In the genomic region with DNA sequence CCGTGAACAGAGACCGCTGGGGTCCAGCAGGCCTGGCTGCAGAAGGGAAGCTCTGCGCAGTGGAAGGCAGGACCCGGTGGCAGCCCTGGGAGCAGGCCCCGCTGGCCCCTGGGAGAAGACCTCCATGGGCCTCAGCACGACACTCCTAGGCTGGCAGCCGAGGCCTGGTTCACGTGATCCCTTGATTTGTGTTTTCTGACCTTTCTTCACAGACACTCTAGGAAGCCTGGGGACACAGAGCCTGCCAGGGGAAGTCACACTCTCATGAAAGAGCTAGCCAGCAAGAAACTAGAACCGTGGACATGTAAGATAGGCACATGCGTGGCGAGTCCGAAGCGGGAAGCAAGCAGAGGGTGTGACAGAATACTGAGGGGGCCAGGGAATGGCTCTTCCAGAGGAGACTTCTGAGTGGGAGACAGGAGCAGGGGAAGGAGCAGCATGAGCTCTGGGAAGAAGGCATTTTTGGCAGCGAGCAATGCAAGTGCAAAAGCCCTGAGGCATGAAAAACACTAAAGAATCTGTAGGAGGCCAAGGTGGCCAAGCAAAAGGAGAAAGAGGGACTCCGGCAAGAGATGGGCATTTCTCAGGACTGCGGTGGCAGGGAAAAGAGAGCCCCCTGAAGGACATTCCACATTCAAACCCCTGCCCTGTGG, we compare ENCODE assay signal across 17 cellular contexts. TPM values are rescaled to one million over a fixed set of nuclear protein-coding genes. Genes with fewer than 3 reads are reported as not detected.
DNase-seq lines count a peak whose midpoint lies in the region; ATAC-seq and TF ChIP-seq lines count a peak whose summit lies in the region.
"Had no signal": no experiment of that assay in that cellular context is flagged by ENCODE, and none has a peak within 500 bp of the region (broad histone marks: within the 10 kb centered on the region; RNA-seq: fewer than 3 reads in every experiment).

No MANE protein-coding gene starts in this region.

- no peak overlapping the region for H3K4me2 ChIP-seq in parathyroid adenoma (ENCODE audit: low read length)

- H3K9me3 Mint-ChIP-seq in MCF 10A (ENCODE audit: unreplicated experiment): no peaks in the 10 kb centered on the region
- H3K9me3 Mint-ChIP-seq: dendritic cell treated with granulocyte-macrophage colony-stimulating factor and Interleukin-4, amounts not matched to agents 40 ng/mL and 50 ng/mL, for 4 days; T-cell had no signal

- H3K9ac ChIP-seq in parathyroid adenoma: no peak overlapping the region

- H3K27ac ChIP-seq in breast epithelium: peak overlapping the region; percentile 91 to 92
- peak overlapping the region; percentile 24 for H3K27ac ChIP-seq in parathyroid adenoma
- H3K27ac ChIP-seq in uterus: peak overlapping the region; percentile 99

- no peaks in the 10 kb centered on the region for H3K4me1 Mint-ChIP-seq in MCF 10A (ENCODE audit: insufficient read depth, unreplicated experiment)
- H3K4me1 Mint-ChIP-seq: T-cell had no signal

- ATAC-seq in left cardiac atrium (peak; percentile 7 to 19), GM18870 (IDR thresholded peaks at IDR 0.05; ENCODE audit: unreplicated experiment) (no peak)
- ATAC-seq: T-cell had no signal

- DNase-seq in breast epithelium (ENCODE audit: low spot score in 2 of 2): peak in 1 of 2 donors; percentile 21
- no peak for DNase-seq in MCF 10A (ENCODE audit: unreplicated experiment)
- DNase-seq in left cardiac atrium: no peak
- peak; percentile 47 to 55 for DNase-seq in uterus
- no peak for DNase-seq in SIG-M5 (lab: John Stamatoyannopoulos, UW)
- DNase-seq in D341Med (ENCODE audit: low spot score): no peak
- DNase-seq: activated CD4-positive, alpha-beta T cell treated with anti-CD3 and anti-CD28 coated beads, Interleukin-2, amount 50 U/mL, for 48 hours; activated naive CD4-positive, alpha-beta T cell treated with Interleukin-2 at 50 U/mL for 16 hours; glutamatergic neuron; midbrain; NCI-H1417; stimulated activated CD8-positive, alpha-beta memory T cell treated with anti-CD3 and anti-CD28 coated beads, Interleukin-4, amount 100 ng/mL, for 48 hours; T-cell had no signal

- H3K27me3 ChIP-seq in breast epithelium (no peaks in the 10 kb centered on the region), parathyroid adenoma (ENCODE audit: control insufficient read depth, insufficient read depth, low read length) (no peaks in the 10 kb centered on the region), uterus (no peaks in the 10 kb centered on the region)

- H2AFZ ChIP-seq in parathyroid adenoma: no peak overlapping the region

- POLR2A ChIA-PET in MCF 10A (lab: Yijun Ruan, JAX): no interaction called here

- TF ChIP-seq POLR2A in breast epithelium (IDR thresholded peaks at IDR 0.05) (no peak), uterus (IDR thresholded peaks at IDR 0.05) (no peak)

- H3K27me3 Mint-ChIP-seq in MCF 10A (ENCODE audit: insufficient read depth, unreplicated experiment): peaks cover 11% of the 10 kb centered on the region
- H3K27me3 Mint-ChIP-seq: dendritic cell treated with granulocyte-macrophage colony-stimulating factor and Interleukin-4, amounts not matched to agents 40 ng/mL and 50 ng/mL, for 4 days had no signal

- no peak overlapping the region for H3K27ac Mint-ChIP-seq in MCF 10A (ENCODE audit: low read depth, unreplicated experiment)
- H3K27ac Mint-ChIP-seq: dendritic cell treated with granulocyte-macrophage colony-stimulating factor and Interleukin-4, amounts not matched to agents 40 ng/mL and 50 ng/mL, for 4 days; T-cell had no signal

- no peak for TF ChIP-seq CTCF in breast epithelium (IDR thresholded peaks at IDR 0.05)
- no peak for TF ChIP-seq CTCF in MCF 10A (IDR thresholded peaks at IDR 0.05; ENCODE audit: unreplicated experiment)
- no peak for TF ChIP-seq CTCF in parathyroid adenoma (IDR thresholded peaks at IDR 0.05)
- TF ChIP-seq CTCF in uterus (IDR thresholded peaks at IDR 0.05): no peak

- H3K79me2 ChIP-seq in parathyroid adenoma: no peaks in the 10 kb centered on the region

- H3K4me1 ChIP-seq in breast epithelium (no peaks in the 10 kb centered on the region), parathyroid adenoma (no peaks in the 10 kb centered on the region), uterus (peaks cover 13 to 20% of the 10 kb centered on the region in 2 donors)

- H3K9me3 ChIP-seq in breast epithelium: no peaks in the 10 kb centered on the region
- H3K9me3 ChIP-seq in parathyroid adenoma (ENCODE audit: control insufficient read depth, low read length): no peaks in the 10 kb centered on the region
- no peaks in the 10 kb centered on the region for H3K9me3 ChIP-seq in uterus

- CTCF ChIA-PET in MCF 10A (lab: Yijun Ruan, JAX): interaction anchor here (0.6 to 4.1 kb wide), 6 partner anchors 17 to 261 kb away, joined by 3 to 16 read pairs (median 3); no protein-coding TSS in a partner anchor

- no peaks in the 10 kb centered on the region for H3K36me3 ChIP-seq in breast epithelium
- H3K36me3 ChIP-seq in parathyroid adenoma (ENCODE audit: control insufficient read depth, insufficient read depth, low read length): no peaks in the 10 kb centered on the region
- H3K36me3 ChIP-seq in uterus: no peaks in the 10 kb centered on the region

- no peaks in the 10 kb centered on the region for H3K36me3 Mint-ChIP-seq in MCF 10A (ENCODE audit: insufficient read depth, unreplicated experiment)
- H3K36me3 Mint-ChIP-seq: T-cell had no signal

- BruUV-seq in MCF 10A (replicated peaks; lab: Mats Ljungman, UMichigan): no TSS peak

- peak overlapping the region in 2 of 3 donors; percentile 67 to 76 for H3K4me3 ChIP-seq in breast epithelium
- H3K4me3 ChIP-seq in parathyroid adenoma (ENCODE audit: low read depth, low read length): no peak overlapping the region
- peak overlapping the region in 1 of 2 donors; percentile 16 for H3K4me3 ChIP-seq in uterus

- intact Hi-C loops in breast epithelium (cut with DNase I; ENCODE audit: low total_unique reads): no loop called here
- intact Hi-C loops in MCF 10A (cut with micrococcal nuclease): no loop called here
- intact Hi-C loops in left cardiac atrium (cut with DNase I): no loop called here
- intact Hi-C loops in uterus (cut with DNase I; ENCODE audit: low total_unique reads): no loop called here

- no peak overlapping the region for H3K4me3 Mint-ChIP-seq in MCF 10A (ENCODE audit: unreplicated experiment)
- H3K4me3 Mint-ChIP-seq: dendritic cell treated with granulocyte-macrophage colony-stimulating factor and Interleukin-4, amounts not matched to agents 40 ng/mL and 50 ng/mL, for 4 days; T-cell had no signal

RNA-seq across cellular contexts. Expression of gene IL17B, which starts 26.6 kb away (rescaled TPM):
- total RNA-seq in breast epithelium (1 to 10 TPM in 2 of 3 donors, under 1 TPM in 1; 0.64 to 5.6 (median 5.4) TPM), MCF 10A (2022) (not detected in 2 replicates), left cardiac atrium (under 1 TPM; 0.44 to 0.89 TPM), uterus (1 to 10 TPM in 2 of 4 donors, not detected in 2; 1.6 to 2.3 TPM)
- total RNA-seq: A172, T-cell had no signal

RNA-seq across cellular contexts. Expression of gene PCYOX1L, which starts 47.8 kb away (rescaled TPM):
- total RNA-seq in breast epithelium (1 to 10 TPM; 3.2 to 6.6 (median 5.2) TPM), MCF 10A (2022) (7.7 and 8.0 TPM in 2 replicates), left cardiac atrium (1 to 10 TPM; 5.2 to 5.4 TPM), uterus (1 to 10 TPM in 3 of 4 donors, under 1 TPM in 1; 0.59 to 8.6 (median 5.9) TPM)

Comparison
In these comparisons a context has a peak if more than half of its experiments do, and no peak if none do; other contexts are left out.
1. DNase-seq: peak in uterus (2 of 2); none in MCF 10A (single experiment), left cardiac atrium (single experiment), SIG-M5 (single experiment) and D341Med (single experiment).
2. H3K27ac ChIP-seq: peak in every context shown above with its lines; median percentile 99 in uterus; 92 in breast epithelium; 24 in parathyroid adenoma.